8 cellular contexts compared by ENCODE assay signal in genomic region chr17:75872434-75873351, GRCh38. TPM values are rescaled to one million over a fixed set of nuclear protein-coding genes. Genes with fewer than 3 reads are reported as not detected.
A peak's percentile ranks its signal among the peaks of the same experiment; 100 is the strongest.
DNase-seq lines count a peak whose midpoint lies in the region; ATAC-seq lines count a peak whose summit lies in the region.

No MANE protein-coding gene starts in this region.

- ATAC-seq in aorta (ENCODE audit: low FRiP score) (peak; percentile 70), HG03108 (IDR thresholded peaks at IDR 0.05; ENCODE audit: unreplicated experiment) (no peak), HG02642 (IDR thresholded peaks at IDR 0.05; ENCODE audit: poor library complexity, unreplicated experiment) (no peak)

- 5 to 9% methylated on average over 13 of the region's 13 CpGs for WGBS in aorta, 2 donors

- peaks cover 50% of the 10 kb centered on the region for H3K4me1 ChIP-seq in effector memory CD4-positive, alpha-beta T cell (ENCODE audit: control insufficient read depth, insufficient read depth, low read length, poor library complexity, severe bottlenecking)
- H3K4me1 ChIP-seq in aorta (ENCODE audit: control insufficient read depth in 1 of 2, insufficient read depth in 2 of 2, low read length in 2 of 2): peaks cover 0 to 3% of the 10 kb centered on the region in 2 donors

- peak overlapping the region; percentile 72 for H3K27ac ChIP-seq in effector memory CD4-positive, alpha-beta T cell (ENCODE audit: insufficient read depth, low read length, poor library complexity, severe bottlenecking)
- H3K27ac ChIP-seq in aorta (ENCODE audit: low read depth in 1 of 2, low read length in 2 of 2): peak overlapping the region; percentile 90 to 97

- no peaks in the 10 kb centered on the region for H3K27me3 ChIP-seq in effector memory CD4-positive, alpha-beta T cell (replicated peaks; ENCODE audit: control insufficient read depth, insufficient read depth, low read length, poor library complexity, severe bottlenecking)
- H3K27me3 ChIP-seq in aorta (ENCODE audit: control insufficient read depth in 1 of 2, insufficient read depth in 2 of 2, low read length in 1 of 2): no peaks in the 10 kb centered on the region

- H3K36me3 ChIP-seq in effector memory CD4-positive, alpha-beta T cell (ENCODE audit: control insufficient read depth, insufficient read depth, low read length): peaks cover 9% of the 10 kb centered on the region
- no peaks in the 10 kb centered on the region for H3K36me3 ChIP-seq in aorta (ENCODE audit: control insufficient read depth in 1 of 2, insufficient read depth in 2 of 2, low read length in 1 of 2)

- DNase-seq in SIG-M5 treated with dmso at 0.1 percent for 504 hours (lab: John Stamatoyannopoulos, UW; ENCODE audit: unreplicated experiment) (peak; percentile 19), SIG-M5 (lab: John Stamatoyannopoulos, UW) (no peak), T-helper 9 cell (peak; percentile 41), mucosa of gallbladder (ENCODE audit: low spot score) (peak; percentile 63), aorta (peak; percentile 93 to 94)
- peak; percentile 18 to 54 (median 45) for DNase-seq in effector memory CD4-positive, alpha-beta T cell

- H3K9me3 ChIP-seq in effector memory CD4-positive, alpha-beta T cell (ENCODE audit: control insufficient read depth, low read length): no peaks in the 10 kb centered on the region
- H3K9me3 ChIP-seq in aorta (ENCODE audit: control insufficient read depth, low read length): no peaks in the 10 kb centered on the region

- peak overlapping the region; percentile 26 for H3K4me3 ChIP-seq in effector memory CD4-positive, alpha-beta T cell (ENCODE audit: insufficient read depth, low read depth, low read length, poor library complexity, severe bottlenecking)
- H3K4me3 ChIP-seq in aorta (ENCODE audit: low read length in 2 of 2): no peak overlapping the region

- intact Hi-C loops in aorta (cut with DNase I): no loop called here

RNA-seq across cellular contexts. Expression of gene TRIM47, which starts 5.7 kb away (rescaled TPM):
- total RNA-seq in mucosa of gallbladder (68.2 TPM), aorta (10 to 100 TPM; 39.8 to 88.5 TPM)
- polyA plus RNA-seq in aorta: 10 to 100 TPM; 15.7 to 47.7 TPM

RNA-seq across cellular contexts. Expression of gene WBP2, which starts 17.6 kb away (rescaled TPM):
- 160 TPM for total RNA-seq in mucosa of gallbladder
- 100 to 1,000 TPM; 104 to 122 TPM for total RNA-seq in aorta
- 100 to 1,000 TPM in 1 of 2 donors, 10 to 100 TPM in 1; 54.6 to 123 TPM for polyA plus RNA-seq in aorta

RNA-seq across cellular contexts. Expression of gene TRIM65, which starts 24.1 kb away (rescaled TPM):
- total RNA-seq in mucosa of gallbladder (24.0 TPM), aorta (10 to 100 TPM; 15.1 to 26.6 TPM)
- polyA plus RNA-seq in aorta: 10 to 100 TPM; 10.0 to 12.8 TPM

RNA-seq across cellular contexts. Expression of gene UNC13D, which starts 28.5 kb away (rescaled TPM):
- 26.4 TPM for total RNA-seq in mucosa of gallbladder
- 10 to 100 TPM; 17.7 to 20.0 TPM for total RNA-seq in aorta
- 10 to 100 TPM in 1 of 2 donors, 1 to 10 TPM in 1; 3.8 to 23.1 TPM for polyA plus RNA-seq in aorta

RNA-seq across cellular contexts. Expression of gene MRPL38, which starts 32.0 kb away (rescaled TPM):
- total RNA-seq in mucosa of gallbladder (107 TPM), aorta (10 to 100 TPM; 51.3 to 65.4 TPM)
- polyA plus RNA-seq in aorta: 100 to 1,000 TPM in 1 of 2 donors, 10 to 100 TPM in 1; 25.2 to 128 TPM
